In genomic region chr10:44859546-44860285, GRCh38 we compare ENCODE assay signal across 25 cellular contexts. TPM values are rescaled to one million over a fixed set of nuclear protein-coding genes. Genes with fewer than 3 reads are reported as not detected.
"Had no signal": no experiment of that assay in that cellular context is flagged by ENCODE, and none has a peak within 500 bp of the region (broad histone marks: within the 10 kb centered on the region; RNA-seq: fewer than 3 reads in every experiment).

No MANE protein-coding gene starts in this region.

- H3K27ac Mint-ChIP-seq: activated B cell treated with CpG ODN at 0.5 μM for 24 hours; activated CD4-positive, alpha-beta T cell treated with anti-CD3 and anti-CD28 coated beads for 36 hours; activated naive CD4-positive, alpha-beta T cell treated with anti-CD3 and anti-CD28 coated beads, Interleukin-2, amount 10 ng/mL, durations not matched to agents 7 days and 5 days; stimulated activated effector memory CD8-positive, alpha-beta T cell treated with anti-CD3 and anti-CD28 coated beads, Interleukin-12 subunit alpha, Interleukin-12 subunit beta, amount 100 ng/mL, for 72 hours; T-helper 17 cell had no signal

- ATAC-seq: activated CD4-positive, alpha-beta T cell treated with anti-CD3 and anti-CD28 coated beads for 36 hours; heart right ventricle; lower lobe of right lung; naive thymus-derived CD4-positive, alpha-beta T cell; stimulated activated effector memory CD8-positive, alpha-beta T cell treated with anti-CD3 and anti-CD28 coated beads, Interleukin-12 subunit alpha, Interleukin-12 subunit beta, amount 100 ng/mL, for 72 hours; T-helper 17 cell had no signal

- H3K36me3 ChIP-seq: heart right ventricle, lower lobe of right lung, ovary, prostate gland, stomach, suprapubic skin, tibial nerve had no signal

- H3K27me3 ChIP-seq: ovary, tibial nerve had no signal

- H3K27ac ChIP-seq: coronary artery, heart right ventricle, lower lobe of right lung, ovary, prostate gland, skin epidermis, stomach, suprapubic skin, tibial nerve had no signal

- H3K4me3 Mint-ChIP-seq: activated B cell treated with CpG ODN at 0.5 μM for 24 hours; activated CD4-positive, alpha-beta T cell treated with anti-CD3 and anti-CD28 coated beads for 36 hours; activated naive CD4-positive, alpha-beta T cell treated with anti-CD3 and anti-CD28 coated beads, Interleukin-2, amount 10 ng/mL, durations not matched to agents 7 days and 5 days; naive thymus-derived CD4-positive, alpha-beta T cell; stimulated activated effector memory CD8-positive, alpha-beta T cell treated with anti-CD3 and anti-CD28 coated beads, Interleukin-12 subunit alpha, Interleukin-12 subunit beta, amount 100 ng/mL, for 72 hours; T-helper 17 cell had no signal

- H3K4me3 ChIP-seq: coronary artery, heart right ventricle, lower lobe of right lung, ovary, prostate gland, skin epidermis, stomach, suprapubic skin, tibial nerve had no signal

- H3K36me3 Mint-ChIP-seq: activated naive CD4-positive, alpha-beta T cell treated with anti-CD3 and anti-CD28 coated beads, Interleukin-2, amount 10 ng/mL, durations not matched to agents 7 days and 5 days; naive thymus-derived CD4-positive, alpha-beta T cell had no signal

- H3K9me3 Mint-ChIP-seq: activated B cell treated with CpG ODN at 0.5 μM for 24 hours; activated naive CD4-positive, alpha-beta T cell treated with anti-CD3 and anti-CD28 coated beads, Interleukin-2, amount 10 ng/mL, durations not matched to agents 7 days and 5 days; naive thymus-derived CD4-positive, alpha-beta T cell; stimulated activated effector memory CD8-positive, alpha-beta T cell treated with anti-CD3 and anti-CD28 coated beads, Interleukin-12 subunit alpha, Interleukin-12 subunit beta, amount 100 ng/mL, for 72 hours had no signal

- DNase-seq: activated B cell treated with CpG ODN at 0.5 μM for 24 hours; activated CD4-positive, alpha-beta T cell treated with anti-CD3 and anti-CD28 coated beads for 36 hours; activated CD4-positive, alpha-beta T cell treated with anti-CD3 and anti-CD28 coated beads, Interleukin-2, amount 50 U/mL, for 4 hours; activated effector memory CD4-positive, alpha-beta T cell treated with anti-CD3 and anti-CD28 coated beads, Interleukin-2, amount 50 U/mL, for 16 hours; activated naive CD4-positive, alpha-beta T cell treated with anti-CD3 and anti-CD28 coated beads, Interleukin-2, amount 10 ng/mL, durations not matched to agents 7 days and 5 days; amygdala; cerebellar nuclear complex; heart right ventricle; lower lobe of right lung; naive thymus-derived CD4-positive, alpha-beta T cell; ovary; stimulated activated CD4-positive, alpha-beta T cell treated with anti-CD3 and anti-CD28 coated beads, Interleukin-1b, Interleukin-23, amount 100 ng/mL, for 48 hours; stomach; SW 1271; T-helper 17 cell had no signal

- H3K4me1 ChIP-seq: prostate gland had no signal

- H3K9me3 ChIP-seq: heart right ventricle, lower lobe of right lung, ovary, prostate gland, stomach, suprapubic skin, tibial nerve had no signal

RNA-seq across cellular contexts. Expression of gene TMEM72, which starts 51.4 kb away (rescaled TPM):
- total RNA-seq: activated B cell treated with CpG ODN at 0.5 μM for 24 hours; activated CD4-positive, alpha-beta T cell treated with anti-CD3 and anti-CD28 coated beads for 36 hours; epithelial cell of proximal tubule; fibroblast of villous mesenchyme; lower lobe of right lung; mesenteric fat pad; naive thymus-derived CD4-positive, alpha-beta T cell; ovary; suprapubic skin; T-helper 17 cell had no signal
- polyA plus RNA-seq: heart right ventricle; keratinocyte; naive thymus-derived CD4-positive, alpha-beta T cell had no signal
